Comparison of ENCODE assay signal across 13 cellular contexts in genomic region chr12:12883369-12884001, GRCh38. TPM values are rescaled to one million over a fixed set of nuclear protein-coding genes. Genes with fewer than 3 reads are reported as not detected.
A peak's percentile ranks its signal among the peaks of the same experiment; 100 is the strongest.
DNase-seq lines count a peak whose midpoint lies in the region; ATAC-seq and TF ChIP-seq lines count a peak whose summit lies in the region.
"Had no signal": no experiment of that assay in that cellular context is flagged by ENCODE, and none has a peak within 500 bp of the region (broad histone marks: within the 10 kb centered on the region; RNA-seq: fewer than 3 reads in every experiment).

No MANE protein-coding gene starts in this region.

- in situ Hi-C loops in SK-MEL-5 (cut with HindIII; ENCODE audit: low pct_unique_long_range_greater_than_20kb, low sequenced_read_pairs) (no loop called here), ACHN (cut with HindIII; ENCODE audit: low pct_ligation_motif_present, low pct_unique_long_range_greater_than_20kb, low sequenced_read_pairs) (no loop called here), GM13976 (cut with MboI; ENCODE audit: low sequenced_read_pairs, unreplicated experiment) (no loop called here)

- ATAC-seq in sciatic nerve, result peak; percentile 48
- ATAC-seq in HG03095 (IDR thresholded peaks at IDR 0.05; ENCODE audit: unreplicated experiment), result no peak
- no peak for ATAC-seq in HG03280 (IDR thresholded peaks at IDR 0.05; ENCODE audit: unreplicated experiment)
- ATAC-seq: activated CD8-positive, alpha-beta memory T cell treated with anti-CD3 and anti-CD28 coated beads, Interleukin-2, amount 10 ng/mL, durations not matched to agents 7 days and 5 days had no signal

- TF ChIP-seq CTCF in fibroblast of the aortic adventitia (IDR thresholded peaks at IDR 0.05; ENCODE audit: insufficient read depth, low read length) (no peak), GM13976 (IDR thresholded peaks at IDR 0.05; ENCODE audit: borderline replicate concordance, control extremely low read depth, extremely low read depth, insufficient read depth, missing control alignments) (no peak)

- DNase-seq in EL (peak; percentile 50), SK-MEL-5 (ENCODE audit: low read depth, low spot score) (peak; percentile 80), fibroblast of the aortic adventitia (ENCODE audit: low read depth) (peak; percentile 76), sciatic nerve (ENCODE audit: low spot score) (no peak), ACHN (no peak), GM13976 (ENCODE audit: low spot score) (no peak)
- DNase-seq: activated CD8-positive, alpha-beta memory T cell treated with anti-CD3 and anti-CD28 coated beads, Interleukin-2, amount 10 ng/mL, durations not matched to agents 7 days and 5 days; aorta; CD4-positive, CD25-positive, alpha-beta regulatory T cell; kidney; NCI-H146 had no signal

- no peak overlapping the region for H3K4me3 ChIP-seq in fibroblast of the aortic adventitia (ENCODE audit: low read depth, low read length)

- intact Hi-C loops in sciatic nerve (cut with DNase I), result no loop called here

RNA-seq across cellular contexts. Expression of gene GPRC5A, which starts 7.9 kb away (rescaled TPM):
- total RNA-seq in SK-MEL-5 (2014; rRNA removed; shearing (Covaris generic)), result 13.9 and 17.6 TPM in 2 replicates
- 15.1 and 26.8 TPM in 2 replicates for polyA plus RNA-seq in SK-MEL-5 (2015; cell fraction: cytosol; rRNA removed)
- 5.6 and 9.0 TPM in 2 replicates for polyA plus RNA-seq in SK-MEL-5 (2015; cell fraction: nucleus; rRNA removed)
- total RNA-seq in fibroblast of the aortic adventitia (ENCODE audit: low replicate concordance) (5.4 and 15.5 TPM in 2 replicates), sciatic nerve (9.3 TPM)
- total RNA-seq: activated CD8-positive, alpha-beta memory T cell treated with anti-CD3 and anti-CD28 coated beads, Interleukin-2, amount 10 ng/mL, durations not matched to agents 7 days and 5 days had no signal
- polyA plus RNA-seq: CD4-positive, CD25-positive, alpha-beta regulatory T cell had no signal

Comparison
In these comparisons a context has a peak if more than half of its experiments do, and no peak if none do; other contexts are left out.
1. DNase-seq: peak in EL (single experiment), SK-MEL-5 (single experiment) and fibroblast of the aortic adventitia (single experiment); none in sciatic nerve (single experiment), ACHN (single experiment) and GM13976 (single experiment).